In the genomic region with DNA sequence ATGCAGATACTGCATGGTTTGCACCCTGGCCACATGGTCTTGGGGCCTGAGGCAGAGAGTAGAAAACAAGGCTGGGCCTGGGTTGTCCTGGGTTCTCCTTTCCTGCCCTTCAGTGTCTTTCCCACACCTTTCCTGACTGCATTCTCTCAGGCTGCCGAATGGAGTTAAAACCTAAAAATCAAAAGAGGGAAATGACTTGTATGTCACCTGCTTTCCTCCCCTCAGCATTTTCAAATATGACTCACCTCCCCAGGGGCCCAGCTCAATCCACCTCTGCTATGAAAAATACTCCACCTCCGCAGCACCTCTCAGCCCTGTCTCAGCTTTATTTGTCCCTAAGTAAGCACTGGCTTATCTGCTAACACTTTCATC, we compare ENCODE assay signal across 9 cellular contexts.
DNase-seq lines count a peak whose midpoint lies in the region; ATAC-seq and TF ChIP-seq lines count a peak whose summit lies in the region.
"Had no signal": no experiment of that assay in that cellular context is flagged by ENCODE, and none has a peak within 500 bp of the region (broad histone marks: within the 10 kb centered on the region; RNA-seq: fewer than 3 reads in every experiment).

No MANE protein-coding gene starts in this region.

- H3K27me3 ChIP-seq in iPS-20b (ENCODE audit: insufficient read depth, low read length) (no peaks in the 10 kb centered on the region), A673 (replicated peaks; ENCODE audit: insufficient read depth, low read depth, low read length, poor library complexity) (no peaks in the 10 kb centered on the region)

- DNase-seq in SHP77 treated with DMSO at 0.1 percent for 48 hours (lab: John Stamatoyannopoulos, UW): no peak
- DNase-seq in A673 (ENCODE audit: low spot score): no peak
- no peak for DNase-seq in activated CD4-positive, CD25-positive, alpha-beta regulatory T cell treated with anti-CD3 and anti-CD28 coated beads, Interleukin-2, amount 50 U/mL, for 72 hours

- intact Hi-C loops in A673 (cut with micrococcal nuclease; ENCODE audit: unreplicated experiment): no loop called here

- H3K27ac ChIP-seq in iPS-20b (ENCODE audit: low read length) (peak overlapping the region; percentile 56), A673 (ENCODE audit: low read depth, low read length, poor library complexity, severe bottlenecking) (no peak overlapping the region)
- H3K27ac ChIP-seq: parathyroid adenoma, SK-N-MC had no signal

- BruUV-seq in A673 (replicated peaks; lab: Mats Ljungman, UMichigan): no TSS peak

- TF ChIP-seq CTCF in A673 (conservative IDR thresholded peaks at IDR 0.05; ENCODE audit: low read depth, low read length): no peak

- peak; percentile 83 for ATAC-seq in GM19023 (IDR thresholded peaks at IDR 0.05; ENCODE audit: unreplicated experiment)
- ATAC-seq in GM21786 (IDR thresholded peaks at IDR 0.05; ENCODE audit: unreplicated experiment): peak; percentile 88
- ATAC-seq in HG03460 (IDR thresholded peaks at IDR 0.05; ENCODE audit: unreplicated experiment): peak; percentile 85

- H3K4me3 ChIP-seq in iPS-20b (ENCODE audit: low read length): peak overlapping the region; percentile 4; the same call in 1 of the 2 replicates
- no peak overlapping the region for H3K4me3 ChIP-seq in A673 (ENCODE audit: low read depth, low read length, poor library complexity, severe bottlenecking)
- H3K4me3 ChIP-seq: SK-N-MC had no signal

- H3K4me1 ChIP-seq in iPS-20b (ENCODE audit: insufficient read depth, low read length): peaks cover 23% of the 10 kb centered on the region
- peaks cover 8% of the 10 kb centered on the region for H3K4me1 ChIP-seq in A673 (ENCODE audit: insufficient read depth, low read length, poor library complexity, severe bottlenecking)
- H3K4me1 ChIP-seq: parathyroid adenoma had no signal

- H3K9me3 ChIP-seq in iPS-20b (ENCODE audit: insufficient read depth, low read depth, low read length) (no peaks in the 10 kb centered on the region), A673 (ENCODE audit: low read depth, low read length, poor library complexity, severe bottlenecking) (no peaks in the 10 kb centered on the region)

- CTCF ChIA-PET in A673 (lab: Charles Lee): no interaction called here

- H3K36me3 ChIP-seq in iPS-20b (ENCODE audit: insufficient read depth, low read depth, low read length) (no peaks in the 10 kb centered on the region), A673 (ENCODE audit: insufficient read depth, low read length, poor library complexity, severe bottlenecking) (no peaks in the 10 kb centered on the region)

- POLR2A ChIA-PET in A673 (lab: Charles Lee; ENCODE audit: low non-redundant PET): no interaction called here

- peak overlapping the region; percentile 37; the same call in 1 of the 2 replicates for H3K9ac ChIP-seq in iPS-20b (ENCODE audit: low read depth, low read length)
- H3K9ac ChIP-seq: parathyroid adenoma had no signal
